In the genomic region with DNA sequence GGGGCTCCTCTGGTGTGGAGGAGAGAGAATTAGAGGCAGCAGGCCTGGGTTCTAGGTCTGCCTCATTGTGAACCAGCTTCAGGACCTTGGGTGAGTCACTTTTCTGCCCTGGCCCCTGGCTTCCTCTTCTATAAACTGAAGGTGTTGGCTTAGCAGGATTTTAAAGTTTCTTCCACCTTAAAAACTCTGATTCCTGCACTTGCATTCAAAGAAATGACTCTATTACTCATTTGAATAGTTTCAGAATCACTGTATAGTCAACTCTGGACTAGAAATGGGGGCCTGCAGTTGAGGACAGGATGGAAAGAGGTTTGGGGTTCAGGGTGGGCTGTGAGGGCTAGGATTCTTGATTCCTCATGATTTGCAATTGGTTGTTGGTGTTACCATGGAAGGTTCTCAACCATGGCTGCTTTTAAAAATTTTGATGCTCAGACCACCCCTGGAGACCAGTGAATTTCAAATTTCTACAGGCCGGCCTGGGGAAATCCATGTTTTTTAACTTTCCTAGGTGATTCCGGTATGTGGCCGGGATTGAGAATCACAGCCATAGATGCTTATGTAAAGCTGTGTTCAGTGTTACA, we compare ENCODE assay signal across 10 cellular contexts. TPM values are rescaled to one million over a fixed set of nuclear protein-coding genes. Genes with fewer than 3 reads are reported as not detected.
A peak's percentile ranks its signal among the peaks of the same experiment; 100 is the strongest.
DNase-seq lines count a peak whose midpoint lies in the region; ATAC-seq, FAIRE-seq and TF ChIP-seq lines count a peak whose summit lies in the region.
"Had no signal": no experiment of that assay in that cellular context is flagged by ENCODE, and none has a peak within 500 bp of the region (broad histone marks: within the 10 kb centered on the region; RNA-seq: fewer than 3 reads in every experiment).

No MANE protein-coding gene starts in this region.

- H3K4me3 ChIP-seq in GM08714 (ENCODE audit: low read length) (peak overlapping the region; percentile 38; the same call in 1 of the 2 replicates), keratinocyte (ENCODE audit: control insufficient read depth in 2 of 3, extremely low read depth in 1 of 3, insufficient read depth in 2 of 3, low read depth in 1 of 3, low read length in 3 of 3) (no peak overlapping the region)
- H3K4me3 ChIP-seq: gastroesophageal sphincter had no signal

- no peak overlapping the region for H2AFZ ChIP-seq in keratinocyte (ENCODE audit: control insufficient read depth, low read length)

- H3K79me2 ChIP-seq in keratinocyte (ENCODE audit: control insufficient read depth, insufficient read depth, low read length) = peaks cover 94% of the 10 kb centered on the region

- no peak for FAIRE-seq in keratinocyte (lab: Jason Lieb, UNC)

- dilution Hi-C loops in keratinocyte (cut with MboI; ENCODE audit: extremely low pct_ligation_motif_present, low sequenced_read_pairs) = no loop called here

- peak; percentile 23 for ATAC-seq in GM21717 (IDR thresholded peaks at IDR 0.05; ENCODE audit: unreplicated experiment)
- no peak for ATAC-seq in GM19328 (IDR thresholded peaks at IDR 0.05; ENCODE audit: unreplicated experiment)

- no peaks in the 10 kb centered on the region for H3K9me3 ChIP-seq in keratinocyte (ENCODE audit: control insufficient read depth, low read depth, low read length)
- H3K9me3 ChIP-seq: gastroesophageal sphincter had no signal

- peaks cover 13% of the 10 kb centered on the region for H4K20me1 ChIP-seq in keratinocyte (ENCODE audit: control insufficient read depth, extremely low read depth, insufficient read depth, low read length)

- peaks cover 7 to 37% of the 10 kb centered on the region in 2 experiments for H3K36me3 ChIP-seq in keratinocyte (ENCODE audit: control insufficient read depth in 2 of 2, extremely low read depth in 1 of 2, insufficient read depth in 2 of 2, low read length in 2 of 2)
- H3K36me3 ChIP-seq: gastroesophageal sphincter had no signal

- DNase-seq in RPMI8226 = peak; percentile 40
- DNase-seq in keratinocyte (ENCODE audit: low read depth, low spot score) = no peak
- no peak for DNase-seq in Kasumi-1 (lab: John Stamatoyannopoulos, UW)
- no peak for DNase-seq in superior temporal gyrus (ENCODE audit: extremely low spot score)
- no peak for DNase-seq in A172 (ENCODE audit: low spot score)
- DNase-seq: NCI-H1048 had no signal

- H3K9ac ChIP-seq in keratinocyte (ENCODE audit: control insufficient read depth, extremely low read depth, insufficient read depth, low read length) = no peak overlapping the region

- no peak for TF ChIP-seq CTCF in keratinocyte (optimal IDR thresholded peaks at IDR 0.05 in 1 of 3, IDR thresholded peaks at IDR 0.05 in 1 of 3, conservative IDR thresholded peaks at IDR 0.05 in 1 of 3; ENCODE audit: extremely low read depth in 1 of 3, insufficient read depth in 2 of 3, low read length in 3 of 3)

- H3K4me2 ChIP-seq in keratinocyte (ENCODE audit: control insufficient read depth, extremely low read depth, insufficient read depth, low read depth, low read length) = peak overlapping the region; percentile 29

- peaks cover 14% of the 10 kb centered on the region for H3K9me1 ChIP-seq in keratinocyte (ENCODE audit: control insufficient read depth, extremely low read depth, insufficient read depth, low read length)

- no peaks in the 10 kb centered on the region for H3K27me3 ChIP-seq in keratinocyte (ENCODE audit: control insufficient read depth, extremely low read depth, insufficient read depth, low read length)
- H3K27me3 ChIP-seq: gastroesophageal sphincter had no signal

- H3K4me1 ChIP-seq in keratinocyte (ENCODE audit: control insufficient read depth, extremely low read depth, insufficient read depth, low read length) = peaks cover 83% of the 10 kb centered on the region

- peak overlapping the region; percentile 19 for H3K27ac ChIP-seq in keratinocyte (ENCODE audit: control insufficient read depth, insufficient read depth, low read length)

RNA-seq across cellular contexts. Expression of gene SMAD3, which starts 19.9 kb away (rescaled TPM):
- polyA plus RNA-seq in keratinocyte = 30.6 to 52.9 TPM (median 33.7 TPM) in 3 replicates
- 8.1 TPM for polyA plus RNA-seq in keratinocyte (2011; ENCODE audit: low read depth)
- 23.9 and 26.7 TPM in 2 replicates for polyA plus RNA-seq in keratinocyte (2011; cell fraction: cytosol; rRNA removed)
- 74.9 and 76.8 TPM in 2 replicates for polyA plus RNA-seq in keratinocyte (2011; cell fraction: nucleus; rRNA removed)
- polyA plus RNA-seq in keratinocyte (2012; ENCODE audit: low replicate concordance) = 26.5 and 44.9 TPM in 2 replicates
- 45.4 to 160 TPM (median 47.7 TPM) in 3 replicates for polyA minus RNA-seq in keratinocyte
- polyA minus RNA-seq in keratinocyte (2011; cell fraction: cytosol; rRNA and poly(A)+ RNA removed) = 23.8 TPM
- 30.5 and 55.1 TPM in 2 replicates for polyA minus RNA-seq in keratinocyte (2011; cell fraction: nucleus; rRNA and poly(A)+ RNA removed)
- total RNA-seq in A172 (2014; rRNA removed; shearing (Covaris generic)) = 5.2 and 7.2 TPM in 2 replicates
